In the genomic region with DNA sequence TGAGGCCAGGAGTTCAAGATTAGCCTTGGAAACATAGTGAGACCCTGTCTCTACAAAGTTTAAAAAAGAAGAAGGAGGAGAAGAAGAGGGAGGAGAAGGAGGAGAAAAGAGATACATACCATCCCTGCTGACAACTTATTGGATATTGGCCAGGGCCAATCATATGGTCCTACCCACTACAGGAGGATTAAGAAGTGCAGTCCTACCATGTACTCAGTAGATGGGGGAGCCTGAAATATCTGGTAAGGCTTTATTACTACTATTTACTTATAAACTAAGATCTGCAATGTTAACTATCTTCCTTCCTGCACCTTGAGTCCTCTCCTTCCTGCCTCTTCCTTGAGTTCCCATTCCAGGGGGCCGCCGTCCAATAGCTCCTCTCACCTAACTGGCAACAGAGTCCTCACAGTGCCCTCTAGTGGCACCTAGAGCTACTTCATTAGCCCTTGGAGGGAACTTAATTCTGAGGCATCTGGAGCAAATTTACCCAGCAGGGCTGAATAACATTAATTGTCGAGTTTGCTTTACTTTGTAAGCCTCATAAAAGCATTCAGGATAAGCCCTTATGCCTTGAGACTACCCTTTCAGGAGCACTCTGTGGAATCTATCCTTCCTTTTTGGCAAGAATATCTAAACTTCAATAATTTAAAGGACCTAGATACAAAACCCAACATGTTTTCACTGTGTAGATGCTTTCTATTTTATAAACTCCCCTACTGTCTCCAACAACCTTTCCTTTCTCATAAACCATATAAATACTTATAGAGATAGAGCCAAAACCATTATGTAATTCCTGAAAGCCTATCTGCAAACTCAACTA, we compare ENCODE assay signal across 8 cellular contexts. TPM values are rescaled to one million over a fixed set of nuclear protein-coding genes. Genes with fewer than 3 reads are reported as not detected.
DNase-seq lines count a peak whose midpoint lies in the region; ATAC-seq, FAIRE-seq and TF ChIP-seq lines count a peak whose summit lies in the region.

No MANE protein-coding gene starts in this region.

- no peak overlapping the region for H3K14ac ChIP-seq in neuronal stem cell (ENCODE audit: low read length)

- H3K27me3 Mint-ChIP-seq in type B pancreatic cell = no peaks in the 10 kb centered on the region

- no peak overlapping the region for H4K8ac ChIP-seq in neuronal stem cell (ENCODE audit: low read depth, low read length)

- H3K4me2 ChIP-seq in OCI-LY3 (ENCODE audit: low read length) = peak overlapping the region; percentile 25
- no peak overlapping the region for H3K4me2 ChIP-seq in neuronal stem cell (ENCODE audit: insufficient read depth, low read length, poor library complexity, severe bottlenecking)

- no peak overlapping the region for H2BK12ac ChIP-seq in neuronal stem cell (ENCODE audit: low read length)

- H3K9me3 Mint-ChIP-seq in type B pancreatic cell = no peaks in the 10 kb centered on the region

- peak; percentile 78 for TF ChIP-seq CTCF in GM06990 (IDR thresholded peaks at IDR 0.05; ENCODE audit: insufficient read depth, low read length, poor library complexity, severe bottlenecking)
- peak; percentile 90 for TF ChIP-seq CTCF in OCI-LY3 (IDR thresholded peaks at IDR 0.05; ENCODE audit: low read depth, low read length)
- peak; percentile 83 for TF ChIP-seq CTCF in type B pancreatic cell (conservative IDR thresholded peaks at IDR 0.05)

- H3K4me1 Mint-ChIP-seq in type B pancreatic cell (ENCODE audit: unreplicated experiment) = peaks cover 4% of the 10 kb centered on the region

- H3K27me3 ChIP-seq in GM06990 (replicated peaks; ENCODE audit: control insufficient read depth, insufficient read depth, low read length) = no peaks in the 10 kb centered on the region
- H3K27me3 ChIP-seq in OCI-LY3 (ENCODE audit: low read depth, low read length) = no peaks in the 10 kb centered on the region
- H3K27me3 ChIP-seq in neuronal stem cell (ENCODE audit: control insufficient read depth in 3 of 3, insufficient read depth in 3 of 3, low read depth in 1 of 3, low read length in 3 of 3) = no peaks in the 10 kb centered on the region

- no peak overlapping the region for H4K91ac ChIP-seq in neuronal stem cell (ENCODE audit: low read depth, low read length, poor library complexity)

- no peak overlapping the region for H3K23ac ChIP-seq in neuronal stem cell (ENCODE audit: low read depth, low read length, poor library complexity)

- H2BK15ac ChIP-seq in neuronal stem cell (ENCODE audit: low read length) = no peak overlapping the region

- no peak overlapping the region for H3K27ac ChIP-seq in OCI-LY3 (ENCODE audit: low read length)
- H3K27ac ChIP-seq in neuronal stem cell (replicated peaks; ENCODE audit: low read length) = no peak overlapping the region

- H4K20me1 ChIP-seq in OCI-LY3 (ENCODE audit: insufficient read depth, low read length) = no peaks in the 10 kb centered on the region

- H2BK120ac ChIP-seq in neuronal stem cell (ENCODE audit: low read depth, low read length) = no peak overlapping the region

- H3K79me1 ChIP-seq in neuronal stem cell (ENCODE audit: low read depth, low read length) = no peaks in the 10 kb centered on the region

- no peaks in the 10 kb centered on the region for H3K9me3 ChIP-seq in OCI-LY3 (ENCODE audit: insufficient read depth, low read length)
- no peaks in the 10 kb centered on the region for H3K9me3 ChIP-seq in neuronal stem cell (replicated peaks in 1 of 2; ENCODE audit: control insufficient read depth in 2 of 2, insufficient read depth in 1 of 2, low read depth in 1 of 2, low read length in 2 of 2)

- DNase-seq in GM06990 (ENCODE audit: extremely low read depth, insufficient read length) = peak; percentile 26
- DNase-seq in HTR-8/SVneo (ENCODE audit: insufficient read length, low spot score) = peak; percentile 51
- DNase-seq in activated T-cell treated with anti-CD3 and anti-CD28 coated beads, Interleukin-2, amount 50 U/mL, for 48 hours = peak; percentile 53 to 57
- DNase-seq in fibroblast of peridontal ligament (ENCODE audit: extremely low read depth) = peak; percentile 78
- DNase-seq in neuronal stem cell (ENCODE audit: low spot score) = peak; percentile 65
- no peak for DNase-seq in type B pancreatic cell (ENCODE audit: extremely low spot score, unreplicated experiment)

- H3K36me3 ChIP-seq in GM06990 (ENCODE audit: control insufficient read depth, insufficient read depth, low read length) (no peaks in the 10 kb centered on the region), OCI-LY3 (replicated peaks; ENCODE audit: low read depth, low read length) (no peaks in the 10 kb centered on the region), neuronal stem cell (replicated peaks in 1 of 2; ENCODE audit: control insufficient read depth in 2 of 2, insufficient read depth in 2 of 2, low read length in 2 of 2) (no peaks in the 10 kb centered on the region)

- H3K79me2 ChIP-seq in OCI-LY3 (ENCODE audit: low read length) = no peaks in the 10 kb centered on the region

- WGBS in neuronal stem cell (ENCODE audit: extremely low coverage in 2 of 2, insufficient read length in 2 of 2, insufficient replicate concordance in 1 of 2), 2 donors = no CpG with 5 or more reads among the region's 3 CpGs

- FAIRE-seq in HTR-8/SVneo (lab: Jason Lieb, UNC) = no peak

- no peak overlapping the region for H3K4me3 Mint-ChIP-seq in type B pancreatic cell

- no peak overlapping the region for H2BK5ac ChIP-seq in neuronal stem cell (ENCODE audit: low read length)

- H3K4me1 ChIP-seq in OCI-LY3 (ENCODE audit: low read length) (peaks cover 31% of the 10 kb centered on the region), neuronal stem cell (ENCODE audit: control insufficient read depth in 2 of 2, insufficient read depth in 1 of 2, low read depth in 1 of 2, low read length in 2 of 2) (peaks cover 0 to 5% of the 10 kb centered on the region in 2 donors)

- peak overlapping the region; percentile 12 for H2AFZ ChIP-seq in OCI-LY3 (ENCODE audit: low read depth, low read length)
- peak overlapping the region; percentile 32 for H2AFZ ChIP-seq in neuronal stem cell (ENCODE audit: low read length)

- H3K27ac Mint-ChIP-seq in type B pancreatic cell = no peak overlapping the region

- no peak overlapping the region for H3K9ac ChIP-seq in OCI-LY3 (ENCODE audit: low read length)
- H3K9ac ChIP-seq in neuronal stem cell (ENCODE audit: low read depth, low read length, poor library complexity) = no peak overlapping the region

- no peaks in the 10 kb centered on the region for H3K36me3 Mint-ChIP-seq in type B pancreatic cell

- H3K4ac ChIP-seq in neuronal stem cell (ENCODE audit: low read length) = no peak overlapping the region

- H3K18ac ChIP-seq in neuronal stem cell (ENCODE audit: low read length) = no peak overlapping the region

- ATAC-seq in HG03159 (IDR thresholded peaks at IDR 0.05; ENCODE audit: unreplicated experiment) = no peak

- H3K4me3 ChIP-seq in GM06990 (replicated peaks; ENCODE audit: low read depth, low read length) (no peak overlapping the region), OCI-LY3 (ENCODE audit: low read length) (no peak overlapping the region), neuronal stem cell (ENCODE audit: low read length in 2 of 2) (no peak overlapping the region)

- no peak overlapping the region for H2AK5ac ChIP-seq in neuronal stem cell (ENCODE audit: low read depth, low read length)

RNA-seq across cellular contexts. Expression of a gene that starts 39.1 kb away (rescaled TPM):
- polyA plus RNA-seq in neuronal stem cell (2013, experiment 1 of 2) = 13.0 TPM
- 13.9 TPM for polyA plus RNA-seq in neuronal stem cell (2013, experiment 2 of 2)
- 18.8 and 24.0 TPM in 2 replicates for total RNA-seq in type B pancreatic cell (ENCODE audit: low replicate concordance)
